9 cellular contexts compared by ENCODE assay signal in genomic region chr14:32417956-32418552, GRCh38.
DNase-seq lines count a peak whose midpoint lies in the region; ATAC-seq and TF ChIP-seq lines count a peak whose summit lies in the region.
"Had no signal": no experiment of that assay in that cellular context is flagged by ENCODE, and none has a peak within 500 bp of the region (broad histone marks: within the 10 kb centered on the region; RNA-seq: fewer than 3 reads in every experiment).

No MANE protein-coding gene starts in this region.

- DNase-seq in HT1080 (ENCODE audit: low read depth) (peak; percentile 76), SK-MEL-5 (ENCODE audit: low read depth, low spot score) (peak; percentile 67), glomerular visceral epithelial cell (ENCODE audit: extremely low spot score) (peak; percentile 92), smooth muscle cell of the brain vasculature (ENCODE audit: low read depth, low spot score) (peak; percentile 18), H9 (no peak), HUDEP-2 (lab: John Stamatoyannopoulos, UW; ENCODE audit: unreplicated experiment in 76 of 76) (no peak)
- DNase-seq: activated T-cell treated with anti-CD3 and anti-CD28 coated beads, Interleukin-2, amount 50 U/mL, for 1 hour; OCI-M1 had no signal

- H2BK12ac ChIP-seq in H9 (ENCODE audit: insufficient read length, low read depth, low read length), result no peak overlapping the region

- H3K18ac ChIP-seq in H9 (ENCODE audit: insufficient read length, low read depth, low read length), result no peak overlapping the region

- H3K23me2 ChIP-seq in H9 (ENCODE audit: insufficient read length, low read depth, low read length, poor library complexity, severe bottlenecking), result no peaks in the 10 kb centered on the region

- no peak overlapping the region for H2AK5ac ChIP-seq in H9 (ENCODE audit: insufficient read length, low read length)

- H4K5ac ChIP-seq in H9 (ENCODE audit: insufficient read length, low read depth, low read length), result no peak overlapping the region

- H4K8ac ChIP-seq in H9 (replicated peaks; ENCODE audit: insufficient read length, low read depth, low read length), result no peak overlapping the region

- H3K9ac ChIP-seq in H9 (ENCODE audit: extremely low read depth, insufficient read length, low read length), result no peak overlapping the region

- H4K91ac ChIP-seq in H9 (ENCODE audit: insufficient read length, low read depth, low read length), result no peak overlapping the region

- no peaks in the 10 kb centered on the region for H4K20me1 ChIP-seq in H9 (ENCODE audit: control insufficient read depth, insufficient read depth, insufficient read length)

- no peaks in the 10 kb centered on the region for H3K79me2 ChIP-seq in H9 (ENCODE audit: insufficient read depth, low read length)

- no peak overlapping the region for H3K56ac ChIP-seq in H9 (ENCODE audit: insufficient read length, low read depth, low read length)

- H3K27ac ChIP-seq in H9 (ENCODE audit: insufficient read length, low read depth, low read length), result no peak overlapping the region

- H3K4me2 ChIP-seq in H9 (ENCODE audit: insufficient read depth, insufficient read length, low read length), result no peak overlapping the region

- H3K4ac ChIP-seq in H9 (ENCODE audit: low read depth, low read length), result no peak overlapping the region

- peaks cover 3 to 13% (median 10%) of the 10 kb centered on the region in 3 experiments; a peak in 5 of 7 replicates for H3K36me3 Mint-ChIP-seq in H9 (ENCODE audit: insufficient read depth in 1 of 3, low read depth in 3 of 3)

- no peak for ATAC-seq in HG03520 (IDR thresholded peaks at IDR 0.05; ENCODE audit: unreplicated experiment)

- WGBS in H9 (ENCODE audit: extremely low coverage, insufficient read length, low lambda C conversion rate), result no CpG with 5 or more reads among the region's 4 CpGs

- no peaks in the 10 kb centered on the region for H3K4me1 ChIP-seq in H9 (ENCODE audit: insufficient read depth, low read length)

- no peak overlapping the region for H3K23ac ChIP-seq in H9 (ENCODE audit: insufficient read length, low read depth, low read length)

- no peak overlapping the region for H2AFZ ChIP-seq in H9 (ENCODE audit: low read length)

- no peak overlapping the region for H3K4me3 Mint-ChIP-seq in H9

- H3T11ph ChIP-seq in H9 (ENCODE audit: low read length), result no peak overlapping the region

- no peak overlapping the region for H3K14ac ChIP-seq in H9 (ENCODE audit: insufficient read depth, low read length)

- in situ Hi-C loops in SK-MEL-5 (cut with HindIII; ENCODE audit: low pct_unique_long_range_greater_than_20kb, low sequenced_read_pairs), result no loop called here

- no peak overlapping the region for H2BK15ac ChIP-seq in H9 (ENCODE audit: low read depth, low read length)

- no peaks in the 10 kb centered on the region for H3K79me1 ChIP-seq in H9 (ENCODE audit: insufficient read depth, low read depth, low read length, poor library complexity, severe bottlenecking)

- no peaks in the 10 kb centered on the region for H3K27me3 ChIP-seq in H9 (ENCODE audit: insufficient read depth, low read length)

- H2BK20ac ChIP-seq in H9 (ENCODE audit: low read depth, low read length, poor library complexity, severe bottlenecking), result no peak overlapping the region

- H3K4me1 Mint-ChIP-seq in H9, result peaks cover 0 to 2% of the 10 kb centered on the region in 2 experiments; a peak in 1 of 4 replicates

- H3K27me3 Mint-ChIP-seq in H9 (ENCODE audit: low read depth), result no peaks in the 10 kb centered on the region

- H3K9me3 ChIP-seq in H9 (ENCODE audit: control insufficient read depth, low read depth, low read length), result no peaks in the 10 kb centered on the region

- H3K9me3 Mint-ChIP-seq in H9, result peaks cover 13 to 17% of the 10 kb centered on the region in 2 experiments; a peak in 4 of 5 replicates

- no peak overlapping the region for H2BK5ac ChIP-seq in H9 (ENCODE audit: insufficient read length, low read length)

- no peak overlapping the region for H2BK120ac ChIP-seq in H9 (ENCODE audit: low read depth, low read length, poor library complexity, severe bottlenecking)

- no peak overlapping the region for H3K27ac Mint-ChIP-seq in H9

- TF ChIP-seq CTCF in H9 (conservative IDR thresholded peaks at IDR 0.05), result no peak

Comparison
In these comparisons a context has a peak if more than half of its experiments do, and no peak if none do; other contexts are left out.
1. DNase-seq: peak in HT1080 (single experiment), SK-MEL-5 (single experiment), glomerular visceral epithelial cell (single experiment) and smooth muscle cell of the brain vasculature (single experiment); none in H9 (single experiment) and HUDEP-2 (0 of 76).